In the genomic region with DNA sequence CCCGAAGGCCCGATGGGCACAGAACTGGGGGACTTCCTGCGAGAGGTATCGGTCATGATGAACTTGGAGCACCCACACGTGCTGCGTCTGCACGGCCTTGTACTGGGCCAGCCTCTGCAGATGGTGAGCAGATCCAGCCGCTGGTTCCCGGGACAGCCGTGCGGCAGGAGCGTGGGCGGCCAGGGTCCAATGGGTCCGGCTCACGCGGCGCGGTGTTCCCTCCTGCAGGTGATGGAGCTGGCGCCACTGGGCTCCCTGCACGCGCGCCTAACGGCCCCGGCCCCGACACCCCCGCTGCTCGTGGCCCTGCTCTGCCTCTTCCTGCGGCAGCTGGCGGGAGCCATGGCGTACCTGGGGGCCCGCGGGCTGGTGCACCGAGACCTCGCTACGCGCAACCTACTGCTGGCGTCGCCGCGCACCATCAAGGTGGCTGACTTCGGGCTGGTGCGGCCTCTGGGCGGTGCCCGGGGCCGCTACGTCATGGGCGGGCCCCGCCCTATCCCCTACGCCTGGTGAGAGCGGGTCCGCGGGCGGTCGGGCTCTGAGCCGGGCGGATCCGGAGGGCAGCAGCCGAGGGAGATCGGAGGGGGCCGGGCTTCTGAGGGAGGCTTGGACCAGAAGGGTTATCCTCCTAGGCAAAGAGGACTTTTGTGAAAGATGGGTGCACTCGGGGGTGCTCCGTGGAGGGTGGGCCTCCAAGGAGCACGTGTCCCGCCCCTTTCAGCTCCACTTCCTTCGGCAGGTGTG, we compare ENCODE assay signal across 6 cellular contexts. TPM values are rescaled to one million over a fixed set of nuclear protein-coding genes. Genes with fewer than 3 reads are reported as not detected.
DNase-seq lines count a peak whose midpoint lies in the region; ATAC-seq and TF ChIP-seq lines count a peak whose summit lies in the region.

No MANE protein-coding gene starts in this region.

- intact Hi-C loops in CD4-positive, alpha-beta T cell (cut with DNase I, micrococcal nuclease): loop anchor here (1.0 to 10.0 kb wide), 2 partner anchors 10 to 51 kb away; a partner anchor contains a TSS

- no peaks in the 10 kb centered on the region for H3K9me3 ChIP-seq in CD4-positive, alpha-beta T cell (ENCODE audit: control insufficient read depth, low read length)

- peak; percentile 63 to 83 (median 76) for DNase-seq in CD4-positive, alpha-beta T cell
- DNase-seq in activated T-helper 1 cell treated with Interleukin-2 at 50 U/mL for 16 hours (ENCODE audit: low read depth): peak; percentile 71
- DNase-seq in iris pigment epithelial cell (ENCODE audit: low read depth): peak; percentile 28
- DNase-seq in stimulated activated naive B cell treated with anti-CD40 and anti-IgM and Interleukin-4, amounts not matched to agents 10 μg/mL and 1 μg/mL and 100 μg/mL, for 72 hours: peak; percentile 66

- peaks cover 41% of the 10 kb centered on the region for H3K27me3 Mint-ChIP-seq in CD4-positive, alpha-beta T cell
- peaks cover 38 to 45% of the 10 kb centered on the region in 2 donors for H3K27me3 Mint-ChIP-seq in stimulated activated naive B cell treated with anti-CD40 and anti-IgM and Interleukin-4, amounts not matched to agents 10 μg/mL and 1 μg/mL and 100 μg/mL, for 72 hours

- no peaks in the 10 kb centered on the region for H3K9me3 Mint-ChIP-seq in CD4-positive, alpha-beta T cell
- peaks cover 4 to 5% of the 10 kb centered on the region in 2 donors for H3K9me3 Mint-ChIP-seq in stimulated activated naive B cell treated with anti-CD40 and anti-IgM and Interleukin-4, amounts not matched to agents 10 μg/mL and 1 μg/mL and 100 μg/mL, for 72 hours

- H3K27ac ChIP-seq in CD4-positive, alpha-beta T cell (ENCODE audit: low read depth, low read length): peak overlapping the region; percentile 74

- POLR2A ChIA-PET in CD4-positive, alpha-beta T cell (lab: Charles Lee): interaction anchor here (0.5 to 3.9 kb wide), 28 partner anchors 10 to 773 kb away, joined by 3 to 37 read pairs (median 4); a partner anchor contains a TSS

- peaks cover 30% of the 10 kb centered on the region for H3K36me3 Mint-ChIP-seq in CD4-positive, alpha-beta T cell (ENCODE audit: low read depth)
- H3K36me3 Mint-ChIP-seq in stimulated activated naive B cell treated with anti-CD40 and anti-IgM and Interleukin-4, amounts not matched to agents 10 μg/mL and 1 μg/mL and 100 μg/mL, for 72 hours: peaks cover 6 to 15% of the 10 kb centered on the region in 2 donors

- H3K4me1 Mint-ChIP-seq in CD4-positive, alpha-beta T cell (ENCODE audit: low read depth): peaks cover 10% of the 10 kb centered on the region
- H3K4me1 Mint-ChIP-seq in stimulated activated naive B cell treated with anti-CD40 and anti-IgM and Interleukin-4, amounts not matched to agents 10 μg/mL and 1 μg/mL and 100 μg/mL, for 72 hours: peaks cover 18 to 20% of the 10 kb centered on the region in 2 donors

- ATAC-seq in CD4-positive, alpha-beta T cell (ENCODE audit: poor library complexity): peak; percentile 94
- ATAC-seq in HG03460 (IDR thresholded peaks at IDR 0.05; ENCODE audit: unreplicated experiment) (peak; percentile 67), GM19395 (IDR thresholded peaks at IDR 0.05; ENCODE audit: unreplicated experiment) (no peak)
- peak; percentile 98 for ATAC-seq in stimulated activated naive B cell treated with anti-CD40 and anti-IgM and Interleukin-4, amounts not matched to agents 10 μg/mL and 1 μg/mL and 100 μg/mL, for 72 hours (replicated peaks)

- H3K27ac Mint-ChIP-seq in CD4-positive, alpha-beta T cell: peak overlapping the region; percentile 91
- H3K27ac Mint-ChIP-seq in stimulated activated naive B cell treated with anti-CD40 and anti-IgM and Interleukin-4, amounts not matched to agents 10 μg/mL and 1 μg/mL and 100 μg/mL, for 72 hours: peak overlapping the region; percentile 16

- peaks cover 21% of the 10 kb centered on the region for H3K27me3 ChIP-seq in CD4-positive, alpha-beta T cell (ENCODE audit: control insufficient read depth, insufficient read depth, low read length)

- CTCF ChIA-PET in CD4-positive, alpha-beta T cell (lab: Charles Lee): interaction anchor here (0.6 to 1.8 kb wide), 7 partner anchors 10 to 53 kb away, joined by 3 to 9 read pairs (median 6); a partner anchor contains a TSS

- peak overlapping the region; percentile 87 for H3K4me3 Mint-ChIP-seq in CD4-positive, alpha-beta T cell
- peak overlapping the region; percentile 82 to 83 for H3K4me3 Mint-ChIP-seq in stimulated activated naive B cell treated with anti-CD40 and anti-IgM and Interleukin-4, amounts not matched to agents 10 μg/mL and 1 μg/mL and 100 μg/mL, for 72 hours

- TF ChIP-seq CTCF in CD4-positive, alpha-beta T cell (IDR thresholded peaks at IDR 0.05): no peak

RNA-seq across cellular contexts. Expression of a gene that starts 3.0 kb away (rescaled TPM):
- 10 to 100 TPM; 11.0 to 12.4 TPM for total RNA-seq in CD4-positive, alpha-beta T cell

RNA-seq across cellular contexts. Expression of a gene that starts 10.4 kb away (rescaled TPM):
- total RNA-seq in CD4-positive, alpha-beta T cell: 10 to 100 TPM; 66.3 to 70.3 TPM

RNA-seq across cellular contexts. Expression of a gene that starts 20.0 kb away (rescaled TPM):
- 10 to 100 TPM; 29.0 to 29.4 TPM for total RNA-seq in CD4-positive, alpha-beta T cell

RNA-seq across cellular contexts. Expression of a gene that starts 23.7 kb away (rescaled TPM):
- total RNA-seq in CD4-positive, alpha-beta T cell: 1 to 10 TPM; 7.6 to 8.4 TPM

RNA-seq across cellular contexts. Expression of a gene that starts 29.0 kb away (rescaled TPM):
- not detected for total RNA-seq in CD4-positive, alpha-beta T cell
